Comparison of ENCODE assay signal across 8 cellular contexts in the genomic region with DNA sequence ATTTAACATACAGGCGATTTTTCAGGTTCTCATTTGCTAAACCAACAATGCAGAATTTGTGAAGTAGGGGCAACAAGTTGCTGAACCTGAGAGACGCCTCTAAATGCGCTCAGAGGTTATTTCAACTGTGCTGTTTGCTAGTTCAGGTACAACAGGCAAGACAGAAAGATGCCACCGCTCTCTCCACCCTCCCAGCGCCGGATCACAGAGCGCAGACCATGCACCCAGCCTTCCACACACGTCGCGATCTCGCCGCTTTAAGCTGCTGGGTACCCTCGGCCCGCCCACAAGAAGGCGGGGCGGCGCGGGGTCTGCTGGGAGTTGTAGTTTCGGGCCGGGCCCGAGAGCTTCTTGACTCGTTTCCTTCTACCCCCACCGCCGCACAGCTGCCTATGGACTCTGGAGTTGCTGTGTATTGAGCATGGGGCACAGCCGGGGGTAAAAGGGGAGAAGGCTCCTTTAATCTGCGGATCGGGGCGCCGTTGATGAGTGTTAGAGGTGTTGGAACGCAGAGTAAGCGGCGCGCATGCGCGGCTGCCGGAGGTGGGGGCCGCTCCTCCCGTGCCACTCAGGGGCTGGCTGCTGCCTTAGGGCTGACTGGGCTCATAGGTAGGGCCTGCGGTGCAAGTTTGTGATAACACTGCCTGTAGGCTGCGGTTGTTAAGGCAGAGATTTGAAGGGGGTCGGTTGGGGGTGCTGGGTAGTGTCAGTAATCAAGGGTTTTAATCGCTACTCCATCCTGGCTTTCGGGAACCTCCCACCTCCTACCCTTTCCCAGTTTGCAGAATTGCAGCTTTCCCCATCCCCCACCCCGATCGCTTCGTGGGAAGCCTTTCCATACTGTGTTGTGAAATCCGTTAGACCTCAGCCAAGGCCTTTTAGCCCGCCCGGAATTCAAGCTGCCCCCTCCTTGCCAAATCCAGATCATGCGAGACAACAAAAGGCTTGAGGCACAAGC. TPM values are rescaled to one million over a fixed set of nuclear protein-coding genes. Genes with fewer than 3 reads are reported as not detected.
DNase-seq lines count a peak whose midpoint lies in the region; ATAC-seq lines count a peak whose summit lies in the region.

No MANE protein-coding gene starts in this region.

- H3K27me3 ChIP-seq in CD4-positive, alpha-beta memory T cell (ENCODE audit: insufficient read depth, low read length) = no peaks in the 10 kb centered on the region

- H3K27me3 Mint-ChIP-seq in CD4-positive, alpha-beta memory T cell = peaks cover 6 to 13% of the 10 kb centered on the region in 2 donors
- peaks cover 13% of the 10 kb centered on the region for H3K27me3 Mint-ChIP-seq in memory B cell

- POLR2A ChIA-PET in CD4-positive, alpha-beta memory T cell (lab: Charles Lee; ENCODE audit: partially characterized antibody) = interaction anchor here (0.9 to 1.6 kb wide), 7 partner anchors 12 to 435 kb away, joined by 3 to 6 read pairs (median 4); partner anchors contain the start of genes ABCA1 and SLC44A1

- H3K27ac ChIP-seq in CD4-positive, alpha-beta memory T cell (ENCODE audit: low read depth, low read length) = peak overlapping the region; percentile 58

- CTCF ChIA-PET in CD4-positive, alpha-beta memory T cell (lab: Charles Lee; ENCODE audit: partially characterized antibody) = interaction anchor here (0.7 to 2.0 kb wide), 5 partner anchors 13 to 643 kb away, joined by 3 to 8 read pairs (median 3); no protein-coding TSS in a partner anchor

- ATAC-seq in GM19468 (IDR thresholded peaks at IDR 0.05; ENCODE audit: extremely low read depth, unreplicated experiment) (peak; percentile 97), memory B cell (ENCODE audit: low read depth) (peak; percentile 98)

- H3K27ac Mint-ChIP-seq in CD4-positive, alpha-beta memory T cell = peak overlapping the region; percentile 73 to 95 (median 90)
- H3K27ac Mint-ChIP-seq in memory B cell = peak overlapping the region; percentile 73

- no peaks in the 10 kb centered on the region for H3K36me3 ChIP-seq in CD4-positive, alpha-beta memory T cell (ENCODE audit: insufficient read depth, low read length)

- no peaks in the 10 kb centered on the region for H3K9me3 ChIP-seq in CD4-positive, alpha-beta memory T cell (ENCODE audit: control insufficient read depth in 1 of 2, low read length in 2 of 2)

- H3K4me3 Mint-ChIP-seq in CD4-positive, alpha-beta memory T cell = peak overlapping the region; percentile 89 to 96 (median 94)
- H3K4me3 Mint-ChIP-seq in memory B cell = peak overlapping the region; percentile 83

- H3K4me3 ChIP-seq in CD4-positive, alpha-beta memory T cell (ENCODE audit: low read length in 2 of 2) = peak overlapping the region; percentile 78 to 88

- peaks cover 0 to 4% of the 10 kb centered on the region in 2 donors for H3K36me3 Mint-ChIP-seq in CD4-positive, alpha-beta memory T cell
- H3K36me3 Mint-ChIP-seq in memory B cell = no peaks in the 10 kb centered on the region

- DNase-seq in CD4-positive, alpha-beta memory T cell = peak; percentile 87 to 91 (median 89)
- DNase-seq in HPDE6-E6E7 (ENCODE audit: extremely low spot score) (peak; percentile 77), NK-92 (lab: John Stamatoyannopoulos, UW; ENCODE audit: unreplicated experiment) (peak; percentile 28), memory B cell (ENCODE audit: low spot score in 2 of 2) (peak; percentile 86 to 96)
- DNase-seq in activated CD8-positive, alpha-beta memory T cell treated with anti-CD3 and anti-CD28 coated beads for 4 hours (ENCODE audit: low read depth in 2 of 2) = peak; percentile 65 to 70
- peak; percentile 78 for DNase-seq in effector CD8-positive, alpha-beta T cell (lab: John Stamatoyannopoulos, UW)
- DNase-seq in stimulated activated CD4-positive, alpha-beta T cell treated with anti-CD3 and anti-CD28 coated beads, TNF-alpha, amount 100 ng/mL, for 48 hours (ENCODE audit: low read depth in 3 of 3) = peak; percentile 74 to 82 (median 78)

- H3K4me1 Mint-ChIP-seq in CD4-positive, alpha-beta memory T cell = peaks cover 2 to 17% (median 11%) of the 10 kb centered on the region in 4 donors
- peaks cover 6% of the 10 kb centered on the region for H3K4me1 Mint-ChIP-seq in memory B cell

- intact Hi-C loops in CD4-positive, alpha-beta memory T cell (cut with micrococcal nuclease) = loop anchor here (1.0 to 10.0 kb wide), 5 partner anchors 22 to 276 kb away; partner anchors contain the start of genes ABCA1 and SLC44A1

- no peaks in the 10 kb centered on the region for H3K9me3 Mint-ChIP-seq in CD4-positive, alpha-beta memory T cell
- no peaks in the 10 kb centered on the region for H3K9me3 Mint-ChIP-seq in memory B cell

- peaks cover 14% of the 10 kb centered on the region for H3K4me1 ChIP-seq in CD4-positive, alpha-beta memory T cell (ENCODE audit: insufficient read depth, low read length)

RNA-seq across cellular contexts. Expression of gene ABCA1, which starts 40.3 kb away (rescaled TPM):
- 1 to 10 TPM in 1 of 2 experiments, under 1 TPM in 1; 0.80 to 1.2 TPM for total RNA-seq in CD4-positive, alpha-beta memory T cell
- polyA plus RNA-seq in CD4-positive, alpha-beta memory T cell = 1 to 10 TPM in 1 of 2 donors, under 1 TPM in 1; 0.57 to 1.0 TPM

Comparison
In these comparisons a context has a peak if more than half of its experiments do, and no peak if none do; other contexts are left out.
1. Peak in every context shown above with its lines: DNase-seq, ATAC-seq, H3K4me3 ChIP-seq and H3K27ac ChIP-seq.
2. DNase-seq: peak in every context shown above with its lines; median percentile 91 in memory B cell; 89 in CD4-positive, alpha-beta memory T cell; 78 in effector CD8-positive, alpha-beta T cell; 78 in stimulated activated CD4-positive, alpha-beta T cell treated with anti-CD3 and anti-CD28 coated beads, TNF-alpha, amount 100 ng/mL, for 48 hours; 77 in HPDE6-E6E7; 68 in activated CD8-positive, alpha-beta memory T cell treated with anti-CD3 and anti-CD28 coated beads for 4 hours; 28 in NK-92.